Comparison of ENCODE assay signal across 9 cellular contexts in genomic region chr7:32298403-32299132, GRCh38.
A peak's percentile ranks its signal among the peaks of the same experiment; 100 is the strongest.
DNase-seq lines count a peak whose midpoint lies in the region; FAIRE-seq and TF ChIP-seq lines count a peak whose summit lies in the region.
"Had no signal": no experiment of that assay in that cellular context is flagged by ENCODE, and none has a peak within 500 bp of the region (broad histone marks: within the 10 kb centered on the region; RNA-seq: fewer than 3 reads in every experiment).

No MANE protein-coding gene starts in this region.

- TF ChIP-seq POLR2A in testis (IDR thresholded peaks at IDR 0.05): no peak

- no peaks in the 10 kb centered on the region for H3K9me3 ChIP-seq in testis

- WGBS in testis, 2 donors: 0 to 1% methylated on average over 16 to 51 of the region's 80 CpGs

- H3K36me3 ChIP-seq in brain microvascular endothelial cell (replicated peaks) (no peaks in the 10 kb centered on the region), testis (ENCODE audit: low read depth, missing control alignments) (no peaks in the 10 kb centered on the region)

- peaks cover 21% of the 10 kb centered on the region for H3K27me3 ChIP-seq in brain microvascular endothelial cell (replicated peaks)
- H3K27me3 ChIP-seq in testis: no peaks in the 10 kb centered on the region

- intact Hi-C loops in testis (cut with DNase I; ENCODE audit: low total_unique reads): no loop called here

- H3K4me1 ChIP-seq in testis: no peaks in the 10 kb centered on the region

- H3K4me3 ChIP-seq in brain microvascular endothelial cell (ENCODE audit: low read depth, low read length) (peak overlapping the region; percentile 49), testis (peak overlapping the region; percentile 48 to 57)

- no peak overlapping the region for H3K27ac ChIP-seq in brain microvascular endothelial cell
- H3K27ac ChIP-seq in testis: no peak overlapping the region

- DNase-seq in NCI-H1694 treated with DMSO at 0.1 percent for 48 hours (lab: John Stamatoyannopoulos, UW) (peak; percentile 30), NCI-H1694 (lab: John Stamatoyannopoulos, UW) (no peak), brain microvascular endothelial cell (no peak), left kidney (ENCODE audit: low read depth, low spot score) (peak; percentile 75), testis (no peak), germinal center (ENCODE audit: low spot score) (no peak), OCI-M2 (lab: John Stamatoyannopoulos, UW; ENCODE audit: unreplicated experiment) (no peak), RCC 7860 (ENCODE audit: low spot score) (no peak)
- DNase-seq: activated CD4-positive, alpha-beta T cell treated with anti-CD3 and anti-CD28 coated beads for 36 hours had no signal

- no peak for FAIRE-seq in RCC 7860 (lab: Jason Lieb, UNC)

- TF ChIP-seq CTCF in brain microvascular endothelial cell (IDR thresholded peaks at IDR 0.05; ENCODE audit: low read depth, low read length, missing control alignments) (no peak), testis (IDR thresholded peaks at IDR 0.05) (no peak)

- in situ Hi-C loops in brain microvascular endothelial cell (cut with HindIII; ENCODE audit: low pct_ligation_motif_present, low sequenced_read_pairs): no loop called here

Comparison
In these comparisons a context has a peak if more than half of its experiments do, and no peak if none do; other contexts are left out.
1. DNase-seq: peak in NCI-H1694 treated with DMSO at 0.1 percent for 48 hours (single experiment) and left kidney (single experiment); none in NCI-H1694 (single experiment), brain microvascular endothelial cell (single experiment), testis (single experiment), germinal center (single experiment), OCI-M2 (single experiment) and RCC 7860 (single experiment).